9 cellular contexts compared by ENCODE assay signal in genomic region chr4:6988016-6988715, GRCh38. TPM values are rescaled to one million over a fixed set of nuclear protein-coding genes. Genes with fewer than 3 reads are reported as not detected.
DNase-seq lines count a peak whose midpoint lies in the region; ATAC-seq and TF ChIP-seq lines count a peak whose summit lies in the region.
"Had no signal": no experiment of that assay in that cellular context is flagged by ENCODE, and none has a peak within 500 bp of the region (broad histone marks: within the 10 kb centered on the region; RNA-seq: fewer than 3 reads in every experiment).

No MANE protein-coding gene starts in this region.

- H3K9me3 ChIP-seq in SK-N-MC (ENCODE audit: low read depth, low read length) = no peaks in the 10 kb centered on the region
- no peaks in the 10 kb centered on the region for H3K9me3 ChIP-seq in esophagus squamous epithelium
- no peaks in the 10 kb centered on the region for H3K9me3 ChIP-seq in psoas muscle
- H3K9me3 ChIP-seq: mucosa of descending colon had no signal

- no peak for TF ChIP-seq POLR2A in esophagus squamous epithelium (IDR thresholded peaks at IDR 0.05)

- 39 to 51% methylated on average over 5 to 13 of the region's 13 CpGs for WGBS in esophagus squamous epithelium, 2 donors
- WGBS in psoas muscle, 3 donors = 14 to 25% (median 17%) methylated on average over 13 of the region's 13 CpGs

- intact Hi-C loops in esophagus squamous epithelium (cut with DNase I) (loop anchor here (5.0 kb wide), 1 partner anchor 79 kb away; the partner anchor contains the start of gene GRPEL1), psoas muscle (cut with DNase I) (loop anchor here (5.0 to 10.0 kb wide), 5 partner anchors 54 to 273 kb away; partner anchors contain the start of genes BLOC1S4 (in 1 of the 2), GRPEL1 (in 1 of the 2) and TADA2B (in 1 of the 2))

- no peak for DNase-seq in SK-N-MC (ENCODE audit: low read depth, low spot score)
- DNase-seq in esophagus squamous epithelium (lab: John Stamatoyannopoulos, UW) = no peak
- DNase-seq in psoas muscle = no peak
- DNase-seq in central memory CD4-positive, alpha-beta T cell = no peak
- DNase-seq in stimulated activated naive CD4-positive, alpha-beta T cell treated with Interleukin-2 at 50 U/mL for 16 hours (lab: John Stamatoyannopoulos, UW) = no peak
- DNase-seq in NOMO-1 treated with DMSO at 0.1 percent for 48 hours (lab: John Stamatoyannopoulos, UW; ENCODE audit: unreplicated experiment) = no peak
- DNase-seq in GM03348 (ENCODE audit: low spot score) = no peak

- H3K27ac ChIP-seq in SK-N-MC = no peak overlapping the region
- H3K27ac ChIP-seq in esophagus squamous epithelium = peak overlapping the region; percentile 93 to 97 (median 95)
- H3K27ac ChIP-seq in psoas muscle = peak overlapping the region; percentile 87

- TF ChIP-seq CTCF in GM12875 (IDR thresholded peaks at IDR 0.05; ENCODE audit: borderline replicate concordance, insufficient read depth, low read depth, low read length) (no peak), esophagus squamous epithelium (IDR thresholded peaks at IDR 0.05) (no peak), psoas muscle (IDR thresholded peaks at IDR 0.05) (no peak)

- peak overlapping the region; percentile 62 for H3K9ac ChIP-seq in SK-N-MC (ENCODE audit: insufficient read length)

- ATAC-seq in psoas muscle = no peak

- H3K36me3 ChIP-seq in SK-N-MC (ENCODE audit: insufficient read depth, low read length) (no peaks in the 10 kb centered on the region), esophagus squamous epithelium (peaks cover 0 to under 1% (median 0%) of the 10 kb centered on the region in 3 donors), psoas muscle (ENCODE audit: insufficient read depth in 1 of 2, low read depth in 1 of 2) (no peaks in the 10 kb centered on the region)

- H3K4me1 ChIP-seq in esophagus squamous epithelium = peaks cover 53 to 96% (median 56%) of the 10 kb centered on the region in 3 donors
- H3K4me1 ChIP-seq in psoas muscle = peaks cover 77% of the 10 kb centered on the region

- H3K27me3 ChIP-seq in esophagus squamous epithelium (no peaks in the 10 kb centered on the region), psoas muscle (ENCODE audit: insufficient read depth in 3 of 3, low read length in 2 of 3) (no peaks in the 10 kb centered on the region)

- H3K4me3 ChIP-seq in GM12875 (ENCODE audit: low read depth, low read length) (peak overlapping the region; percentile 84), SK-N-MC (peak overlapping the region; percentile 82), esophagus squamous epithelium (peak overlapping the region; percentile 61 to 89 (median 80)), psoas muscle (peak overlapping the region; percentile 67)

RNA-seq across cellular contexts. Expression of gene TADA2B, which starts 55.0 kb away (rescaled TPM):
- total RNA-seq in esophagus squamous epithelium (10 to 100 TPM; 10.1 to 16.5 (median 13.0) TPM), psoas muscle (10 to 100 TPM; 43.0 to 70.3 (median 54.7) TPM)
- polyA plus RNA-seq in psoas muscle = 10 to 100 TPM; 21.0 to 63.3 (median 26.4) TPM
